In genomic region chr5:1762878-1763547, GRCh38 we compare ENCODE assay signal across 1 cellular context.
TF ChIP-seq lines count a peak whose summit lies in the region.

No MANE protein-coding gene starts in this region.

TF ChIP-seq in GM23338, 12 proteins besides CTCF, POLR2A, EP300 and RAD21:
- no peak for TF ChIP-seq NANOG (IDR thresholded peaks at IDR 0.05; ENCODE audit: borderline replicate concordance)
- no peak for TF ChIP-seq ETS1 (IDR thresholded peaks at IDR 0.05)
- TF ChIP-seq ZNF114 (CRISPR knock-in tag; IDR thresholded peaks at IDR 0.05) = no peak
- no peak for TF ChIP-seq REST (IDR thresholded peaks at IDR 0.05; ENCODE audit: unreplicated experiment)
- TF ChIP-seq EZH2 (IDR thresholded peaks at IDR 0.05; ENCODE audit: low read depth, unreplicated experiment) = no peak
- no peak for TF ChIP-seq ZNF462 (CRISPR knock-in tag; IDR thresholded peaks at IDR 0.05)
- no peak for TF ChIP-seq EZH2phosphoT487 (IDR thresholded peaks at IDR 0.05; ENCODE audit: unreplicated experiment)
- no peak for TF ChIP-seq STAT1 (IDR thresholded peaks at IDR 0.05; ENCODE audit: unreplicated experiment)
- TF ChIP-seq POLR2AphosphoS5 (IDR thresholded peaks at IDR 0.05; ENCODE audit: low read depth) = no peak
